In genomic region chr6:37210313-37210898, GRCh38 we compare ENCODE assay signal across 8 cellular contexts. TPM values are rescaled to one million over a fixed set of nuclear protein-coding genes. Genes with fewer than 3 reads are reported as not detected.
A peak's percentile ranks its signal among the peaks of the same experiment; 100 is the strongest.
DNase-seq lines count a peak whose midpoint lies in the region; ATAC-seq and TF ChIP-seq lines count a peak whose summit lies in the region.

No MANE protein-coding gene starts in this region.

- H3K27ac ChIP-seq in neural cell (ENCODE audit: low read length) = no peak overlapping the region

- peak overlapping the region; percentile 68 for H3K27ac Mint-ChIP-seq in activated T-cell treated with anti-CD3 and anti-CD28 coated beads, Interleukin-2, amount 50 U/mL, for 72 hours

- H3K79me2 ChIP-seq in Loucy (ENCODE audit: insufficient read depth, low read length) (no peaks in the 10 kb centered on the region), neural cell (replicated peaks; ENCODE audit: insufficient read depth, low read length) (no peaks in the 10 kb centered on the region)

- no peak overlapping the region for H3K9ac ChIP-seq in Loucy (ENCODE audit: low read depth, low read length, poor library complexity, severe bottlenecking)
- no peak overlapping the region for H3K9ac ChIP-seq in neural cell (ENCODE audit: low read length)

- peaks cover 51% of the 10 kb centered on the region for H3K4me1 Mint-ChIP-seq in activated T-cell treated with anti-CD3 and anti-CD28 coated beads, Interleukin-2, amount 50 U/mL, for 72 hours (ENCODE audit: low read depth)

- H3K9me3 ChIP-seq in Loucy (ENCODE audit: insufficient read depth, low read depth, low read length) (no peaks in the 10 kb centered on the region), neural cell (ENCODE audit: low read length) (no peaks in the 10 kb centered on the region)

- H2AFZ ChIP-seq in Loucy (ENCODE audit: low read length) (no peak overlapping the region), neural cell (ENCODE audit: low read depth, low read length) (no peak overlapping the region)

- DNase-seq in EL = peak; percentile 83
- peak; percentile 75 for DNase-seq in RKO (ENCODE audit: low spot score)
- DNase-seq in activated T-cell treated with anti-CD3 and anti-CD28 coated beads, Interleukin-2, amount 50 U/mL, for 72 hours = peak; percentile 81 to 87
- DNase-seq in fibroblast of gingiva (ENCODE audit: low read depth) = peak; percentile 60
- DNase-seq in superior temporal gyrus (ENCODE audit: extremely low spot score) = peak; percentile 95
- DNase-seq in NCI-H1048 (lab: John Stamatoyannopoulos, UW) = no peak

- H3K4me2 ChIP-seq in Loucy (ENCODE audit: low read depth, low read length, poor library complexity, severe bottlenecking) (no peak overlapping the region), neural cell (ENCODE audit: low read length) (no peak overlapping the region)

- TF ChIP-seq EP300 in neural cell (conservative IDR thresholded peaks at IDR 0.05; ENCODE audit: poor library complexity, severe bottlenecking) = no peak

- TF ChIP-seq CTCF in Loucy (conservative IDR thresholded peaks at IDR 0.05; ENCODE audit: low read length) (peak; percentile 99), neural cell (IDR thresholded peaks at IDR 0.05; ENCODE audit: poor library complexity, severe bottlenecking) (peak; percentile 97)

- TF ChIP-seq RAD21 in neural cell (conservative IDR thresholded peaks at IDR 0.05) = peak; percentile 96

- no peaks in the 10 kb centered on the region for H4K20me1 ChIP-seq in Loucy (ENCODE audit: insufficient read depth, low read length, poor library complexity, severe bottlenecking)
- no peaks in the 10 kb centered on the region for H4K20me1 ChIP-seq in neural cell (ENCODE audit: insufficient read depth)

- H3K27me3 ChIP-seq in Loucy (ENCODE audit: insufficient read depth, low read length, poor library complexity, severe bottlenecking) (no peaks in the 10 kb centered on the region), neural cell (ENCODE audit: insufficient read depth, low read depth, low read length) (no peaks in the 10 kb centered on the region)

- H3K36me3 ChIP-seq in Loucy (ENCODE audit: insufficient read depth, low read length) (no peaks in the 10 kb centered on the region), neural cell (ENCODE audit: insufficient read depth, low read length) (no peaks in the 10 kb centered on the region)

- H3F3A ChIP-seq in Loucy (ENCODE audit: low read depth) (no peaks in the 10 kb centered on the region), neural cell (ENCODE audit: insufficient read depth, low read length, poor library complexity, severe bottlenecking) (no peaks in the 10 kb centered on the region)

- ATAC-seq in activated T-cell treated with anti-CD3 and anti-CD28 coated beads, Interleukin-2, amount 50 U/mL, for 72 hours (replicated peaks in 1 of 2) = peak; percentile 44 to 53

- H3K4me3 ChIP-seq in Loucy (ENCODE audit: low read length, poor library complexity, severe bottlenecking) = no peak overlapping the region
- no peak overlapping the region for H3K4me3 ChIP-seq in neural cell (ENCODE audit: low read length)

- H3K9me2 ChIP-seq in Loucy (replicated peaks; ENCODE audit: low read depth, low read length) (no peaks in the 10 kb centered on the region), neural cell (ENCODE audit: insufficient read depth, low read length) (no peaks in the 10 kb centered on the region)

- no peaks in the 10 kb centered on the region for H3K27me3 Mint-ChIP-seq in activated T-cell treated with anti-CD3 and anti-CD28 coated beads, Interleukin-2, amount 50 U/mL, for 72 hours (ENCODE audit: low read depth)

- no peaks in the 10 kb centered on the region for H3K4me1 ChIP-seq in Loucy (ENCODE audit: insufficient read depth, low read length, poor library complexity, severe bottlenecking)

- peak overlapping the region; percentile 20 to 53 for H3K4me3 Mint-ChIP-seq in activated T-cell treated with anti-CD3 and anti-CD28 coated beads, Interleukin-2, amount 50 U/mL, for 72 hours

- H3K36me3 Mint-ChIP-seq in activated T-cell treated with anti-CD3 and anti-CD28 coated beads, Interleukin-2, amount 50 U/mL, for 72 hours (ENCODE audit: insufficient read depth in 2 of 2) = no peaks in the 10 kb centered on the region

- no peaks in the 10 kb centered on the region for H3K9me3 Mint-ChIP-seq in activated T-cell treated with anti-CD3 and anti-CD28 coated beads, Interleukin-2, amount 50 U/mL, for 72 hours

TF ChIP-seq in neural cell, 6 proteins besides CTCF, POLR2A, EP300 and RAD21:
- TF ChIP-seq REST (IDR thresholded peaks at IDR 0.05; ENCODE audit: borderline replicate concordance) = no peak
- TF ChIP-seq POLR2AphosphoS5 (IDR thresholded peaks at IDR 0.05) = no peak
- no peak for TF ChIP-seq TAF1 (IDR thresholded peaks at IDR 0.05; ENCODE audit: low read depth)
- peak; percentile 89 for TF ChIP-seq SMC3 (conservative IDR thresholded peaks at IDR 0.05; ENCODE audit: poor library complexity)
- no peak for TF ChIP-seq MXI1 (conservative IDR thresholded peaks at IDR 0.05; ENCODE audit: poor library complexity, severe bottlenecking)
- no peak for TF ChIP-seq EZH2 (IDR thresholded peaks at IDR 0.05; ENCODE audit: borderline replicate concordance, insufficient read depth, low read length, poor library complexity, severe bottlenecking)

RNA-seq across cellular contexts. Expression of gene PIM1, which starts 40.5 kb away (rescaled TPM):
- total RNA-seq in activated T-cell treated with anti-CD3 and anti-CD28 coated beads, Interleukin-2, amount 50 U/mL, for 72 hours = 100 to 1,000 TPM; 334 to 429 TPM
- 4.1 and 8.7 TPM in 2 replicates for polyA plus RNA-seq in neural cell
- polyA minus RNA-seq in neural cell = 11.5 and 13.6 TPM in 2 replicates

RNA-seq across cellular contexts. Expression of gene TBC1D22B, which starts 47.2 kb away (rescaled TPM):
- total RNA-seq in activated T-cell treated with anti-CD3 and anti-CD28 coated beads, Interleukin-2, amount 50 U/mL, for 72 hours = 10 to 100 TPM; 23.2 to 24.4 TPM
- polyA plus RNA-seq in neural cell = 9.9 and 10.6 TPM in 2 replicates
- 12.2 and 13.2 TPM in 2 replicates for polyA minus RNA-seq in neural cell

RNA-seq across cellular contexts. Expression of gene TMEM217, which starts 47.5 kb away (rescaled TPM):
- 1 to 10 TPM; 6.8 to 9.3 TPM for total RNA-seq in activated T-cell treated with anti-CD3 and anti-CD28 coated beads, Interleukin-2, amount 50 U/mL, for 72 hours
- polyA plus RNA-seq in neural cell = 0.32 TPM in 1 of 2 replicates, not detected in the other
- polyA minus RNA-seq in neural cell = 0.46 and 0.97 TPM in 2 replicates
